8 cellular contexts compared by ENCODE assay signal in genomic region chr4:60173103-60173502, GRCh38.
"Had no signal": no experiment of that assay in that cellular context is flagged by ENCODE, and none has a peak within 500 bp of the region (broad histone marks: within the 10 kb centered on the region; RNA-seq: fewer than 3 reads in every experiment).

No MANE protein-coding gene starts in this region.

- H3K4me3 ChIP-seq: GM23248, HAP-1 had no signal

- H3K4me1 ChIP-seq: HAP-1 had no signal

- ATAC-seq: HCT116 had no signal

- H3K27ac ChIP-seq: GM23248 had no signal

- DNase-seq: GM23248, GOT3, H7, HFFc6, KBM-7 had no signal

- H3K36me3 ChIP-seq: HAP-1 had no signal

- H3K9ac ChIP-seq: GM23248 had no signal

- H2AFZ ChIP-seq: GM23248 had no signal

- H3K9me3 ChIP-seq: HAP-1 had no signal

- FAIRE-seq: HTR-8/SVneo had no signal
